In genomic region chr1:41363632-41364320, GRCh38 we compare ENCODE assay signal across 22 cellular contexts. TPM values are rescaled to one million over a fixed set of nuclear protein-coding genes. Genes with fewer than 3 reads are reported as not detected.
A peak's percentile ranks its signal among the peaks of the same experiment; 100 is the strongest.
DNase-seq lines count a peak whose midpoint lies in the region; ATAC-seq, FAIRE-seq and TF ChIP-seq lines count a peak whose summit lies in the region.
"Had no signal": no experiment of that assay in that cellular context is flagged by ENCODE, and none has a peak within 500 bp of the region (broad histone marks: within the 10 kb centered on the region; RNA-seq: fewer than 3 reads in every experiment).

No MANE protein-coding gene starts in this region.

- peaks cover 11 to 53% of the 10 kb centered on the region in 2 experiments for H3K27me3 ChIP-seq in K562 (ENCODE audit: control insufficient read depth in 2 of 2, insufficient read depth in 2 of 2, low read length in 2 of 2)
- peaks cover 0 to 25% of the 10 kb centered on the region in 2 donors for H3K27me3 ChIP-seq in tibial nerve

- peaks cover 59% of the 10 kb centered on the region for H3K4me1 Mint-ChIP-seq in nephron

- DNase-seq in AG08396 (ENCODE audit: low spot score) = peak; percentile 8
- DNase-seq in G401 (ENCODE audit: low spot score) = peak; percentile 15
- no peak for DNase-seq in K562 (ENCODE audit: extremely low read depth in 1 of 4, low spot score in 3 of 4)
- DNase-seq in tibial nerve (ENCODE audit: low spot score in 2 of 2) = no peak
- DNase-seq in stimulated activated CD4-positive, alpha-beta T cell treated with anti-CD3 and anti-CD28 coated beads, Interleukin-15, amount 100 ng/mL, for 24 hours = no peak
- DNase-seq in stimulated activated CD4-positive, alpha-beta T cell treated with anti-CD3 and anti-CD28 coated beads, Interleukin-4, amount 100 ng/mL, for 24 hours = no peak
- DNase-seq: activated effector memory CD4-positive, alpha-beta T cell treated with anti-CD3 and anti-CD28 coated beads, Interleukin-2, amount 50 U/mL, for 16 hours; AML-193; DMS79; GM23248; islet precursor cell; mesenchymal stem cell; MV-4-11; NCI-H2081 treated with DMSO at 0.1 percent for 48 hours; NCI-H526 treated with DMSO at 0.1 percent for 48 hours; stimulated activated CD4-positive, alpha-beta T cell treated with anti-CD3 and anti-CD28 coated beads, Interleukin-12 subunit alpha, Interleukin-12 subunit beta, amount 100 ng/mL, for 4 hours; stomach had no signal

- H3K9me3 ChIP-seq in K562 (replicated peaks; ENCODE audit: control insufficient read depth, insufficient read depth, low read depth, low read length) = no peaks in the 10 kb centered on the region
- H3K9me3 ChIP-seq in tibial nerve = no peaks in the 10 kb centered on the region
- H3K9me3 ChIP-seq: stomach had no signal

- no peak for TF ChIP-seq EP300 in K562 (IDR thresholded peaks at IDR 0.05; ENCODE audit: low read length)
- no peak for TF ChIP-seq EP300 in tibial nerve (IDR thresholded peaks at IDR 0.05)

- H2AFZ ChIP-seq in K562 (ENCODE audit: low read depth, low read length) = no peak overlapping the region
- H2AFZ ChIP-seq: GM23248 had no signal

- H4K20me1 ChIP-seq in K562 (replicated peaks; ENCODE audit: control insufficient read depth, insufficient read depth, low read length) = peaks cover 16% of the 10 kb centered on the region

- no peak overlapping the region for H3K27ac Mint-ChIP-seq in nephron
- H3K27ac Mint-ChIP-seq: WTC11 had no signal

- H3K4me3 ChIP-seq in K562 (no peak overlapping the region), tibial nerve (no peak overlapping the region)
- H3K4me3 ChIP-seq: GM23248, stomach had no signal

- no peaks in the 10 kb centered on the region for H3K36me3 Mint-ChIP-seq in nephron (ENCODE audit: low read depth)
- H3K36me3 Mint-ChIP-seq: WTC11 had no signal

- no peaks in the 10 kb centered on the region for H3K9me1 ChIP-seq in K562 (ENCODE audit: control insufficient read depth, insufficient read depth, low read length)

- no peaks in the 10 kb centered on the region for H3K36me3 ChIP-seq in K562 (ENCODE audit: control insufficient read depth, insufficient read depth, low read length)
- no peaks in the 10 kb centered on the region for H3K36me3 ChIP-seq in tibial nerve
- H3K36me3 ChIP-seq: stomach had no signal

- ATAC-seq in K562 (no peak), HG03571 (IDR thresholded peaks at IDR 0.05; ENCODE audit: unreplicated experiment) (no peak)
- ATAC-seq: Panc1, WTC11 had no signal

- no peak for TF ChIP-seq RAD21 in K562 (CRISPR knock-in tag; conservative IDR thresholded peaks at IDR 0.05 in 1 of 2, IDR thresholded peaks at IDR 0.05 in 1 of 2)

- CTCF ChIA-PET in K562 (lab: Yijun Ruan, JAX; ENCODE audit: low intra/inter-chr PET ratio) = no interaction called here

- no peak overlapping the region for H3K27ac ChIP-seq in K562 (ENCODE audit: extremely low read depth, low read depth, low read length)
- H3K27ac ChIP-seq in tibial nerve = no peak overlapping the region
- H3K27ac ChIP-seq: GM23248, stomach had no signal

- intact Hi-C loops in K562 (cut with micrococcal nuclease) = no loop called here

- TF ChIP-seq CTCF in K562 (IDR thresholded peaks at IDR 0.05 in 2 of 3, conservative IDR thresholded peaks at IDR 0.05 in 1 of 3; ENCODE audit: insufficient read depth in 2 of 3, low read depth in 1 of 3, low read length in 3 of 3) (no peak), nephron (IDR thresholded peaks at IDR 0.05; ENCODE audit: unreplicated experiment in 3 of 3) (no peak), tibial nerve (IDR thresholded peaks at IDR 0.05) (no peak)

- in situ Hi-C loops in G401 (cut with HindIII; ENCODE audit: low sequenced_read_pairs) (no loop called here), K562 (cut with MboI) (no loop called here)

- BruUV-seq in K562 (replicated peaks; lab: Mats Ljungman, UMichigan) = no TSS peak

- H3K9ac ChIP-seq in K562 (ENCODE audit: insufficient read depth in 1 of 2, low read depth in 2 of 2, low read length in 2 of 2) = no peak overlapping the region
- H3K9ac ChIP-seq: GM23248 had no signal

- POLR2A ChIA-PET in K562 (lab: Yijun Ruan, JAX) = interaction anchor here (0.5 kb wide), 1 partner anchor 31 kb away, joined by 3 read pairs; no protein-coding TSS in a partner anchor

- no peak overlapping the region for H3K4me2 ChIP-seq in K562 (ENCODE audit: insufficient read depth, low read length)

- TF ChIP-seq POLR2A in K562 (conservative IDR thresholded peaks at IDR 0.05) (no peak), tibial nerve (IDR thresholded peaks at IDR 0.05) (no peak)

- WGBS in K562 (ENCODE audit: insufficient coverage, low coverage, missing lambda C conversion rate) = 7% methylated on average over 3 of the region's 3 CpGs
- WGBS in tibial nerve, 2 donors = 94 to 100% methylated on average over 3 of the region's 3 CpGs

- no peaks in the 10 kb centered on the region for H3K79me2 ChIP-seq in K562 (ENCODE audit: control insufficient read depth, insufficient read depth, low read length)

- no peak for FAIRE-seq in K562 (lab: Jason Lieb, UNC)

- peaks cover 21% of the 10 kb centered on the region for H3K27me3 Mint-ChIP-seq in nephron (ENCODE audit: low read depth)

- H3K4me3 Mint-ChIP-seq in nephron = peak overlapping the region; percentile 43 to 77 (median 73)

- H3K9me3 Mint-ChIP-seq in nephron = no peaks in the 10 kb centered on the region
- H3K9me3 Mint-ChIP-seq: WTC11 had no signal

- H3K4me1 ChIP-seq in K562 (replicated peaks in 1 of 2; ENCODE audit: control insufficient read depth in 2 of 2, insufficient read depth in 2 of 2, low read length in 2 of 2) (peaks cover 10 to 41% of the 10 kb centered on the region in 2 experiments), tibial nerve (peaks cover 0 to 51% (median 24%) of the 10 kb centered on the region in 4 donors)

TF ChIP-seq in K562, 482 proteins besides CTCF, POLR2A, EP300 and RAD21:
- TF ChIP-seq TCF7 (IDR thresholded peaks at IDR 0.05; ENCODE audit: borderline replicate concordance) = no peak
- TF ChIP-seq ZNF436 (CRISPR knock-in tag; IDR thresholded peaks at IDR 0.05) = 0 out of 2 replicates have a peak, but pooled peaks have one; percentile 36
- peak; percentile 93 for TF ChIP-seq ZFP36 (IDR thresholded peaks at IDR 0.05; ENCODE audit: low read depth, low read length, partially characterized antibody)

RNA-seq across cellular contexts. Expression of gene FOXO6, which starts 2.5 kb away (rescaled TPM):
- 0.51 and 1.5 TPM in 2 replicates for total RNA-seq in G401 (2014; rRNA removed; shearing (Covaris generic))
- total RNA-seq in K562 (2011; cell fraction: chromatin; rRNA removed; ENCODE audit: low replicate concordance) = not detected in 2 replicates
- 0.17 and 0.53 TPM in 2 replicates for total RNA-seq in K562 (2011; cell fraction: nucleolus; rRNA removed)
- not detected in 2 replicates for total RNA-seq in K562 (2011; cell fraction: nucleoplasm; rRNA removed)
- 0.08 TPM in 1 of 2 replicates, not detected in the other for total RNA-seq in K562 (2014; rRNA removed)
- total RNA-seq in K562 (2014; rRNA removed; fragmentation: Illumina TruSeq; extraction: Trizol) = not detected in 2 replicates
- total RNA-seq in K562 (2015; rRNA removed; fragmentation: Illumina TruSeq; extraction: Trizol) = 0.04 TPM in 1 of 2 replicates, not detected in the other
- 0.31 and 0.38 TPM in 2 replicates for total RNA-seq in K562 (2021)
- not detected in 2 replicates for polyA plus RNA-seq in K562 (2011; rRNA removed)
- not detected in 2 replicates for polyA plus RNA-seq in K562 (2011; cell fraction: cytosol; rRNA removed)
- 0.04 and 0.06 TPM in 2 replicates for polyA plus RNA-seq in K562 (2011; cell fraction: nucleus; rRNA removed)
- polyA plus RNA-seq in K562 (2012) = 0.18 and 0.51 TPM in 2 replicates
- 0.10 TPM in 1 of 2 replicates, not detected in the other for polyA plus RNA-seq in K562 (2014; fragmentation: Illumina TruSeq; extraction: Trizol)
- polyA plus RNA-seq in K562 (2014; fragmentation: Nextera tagmentation; extraction: Ambion mirVana) = not detected
- 0.13 and 0.43 TPM in 2 replicates for polyA plus RNA-seq in K562 (2014; rRNA removed)
- 0.14 TPM in 1 of 2 replicates, not detected in the other for polyA minus RNA-seq in K562 (2011; rRNA and poly(A)+ RNA removed)
- not detected in 2 replicates for polyA minus RNA-seq in K562 (2011; cell fraction: cytosol; rRNA and poly(A)+ RNA removed)
- polyA minus RNA-seq in K562 (2011; cell fraction: nucleus; rRNA and poly(A)+ RNA removed) = 0.22 and 0.27 TPM in 2 replicates
- total RNA-seq in tibial nerve = 1 to 10 TPM in 2 of 4 donors, under 1 TPM in 2; 0.44 to 4.4 (median 1.7) TPM
- total RNA-seq: glomerular endothelial cell, GM23248 had no signal
- polyA plus RNA-seq: GM23248 had no signal

Comparison
In these comparisons a context has a peak if more than half of its experiments do, and no peak if none do; other contexts are left out.
1. DNase-seq: peak in AG08396 (single experiment) and G401 (single experiment); none in K562 (0 of 4), tibial nerve (0 of 2), stimulated activated CD4-positive, alpha-beta T cell treated with anti-CD3 and anti-CD28 coated beads, Interleukin-15, amount 100 ng/mL, for 24 hours (single experiment) and stimulated activated CD4-positive, alpha-beta T cell treated with anti-CD3 and anti-CD28 coated beads, Interleukin-4, amount 100 ng/mL, for 24 hours (single experiment).